11 cellular contexts compared by ENCODE assay signal in genomic region chr10:98074315-98074911, GRCh38. TPM values are rescaled to one million over a fixed set of nuclear protein-coding genes. Genes with fewer than 3 reads are reported as not detected.
DNase-seq lines count a peak whose midpoint lies in the region; ATAC-seq, FAIRE-seq and TF ChIP-seq lines count a peak whose summit lies in the region.
"Had no signal": no experiment of that assay in that cellular context is flagged by ENCODE, and none has a peak within 500 bp of the region (broad histone marks: within the 10 kb centered on the region; RNA-seq: fewer than 3 reads in every experiment).

No MANE protein-coding gene starts in this region.

- peaks cover 4 to 6% (median 6%) of the 10 kb centered on the region in 3 donors for H3K27me3 Mint-ChIP-seq in CD14-positive monocyte (ENCODE audit: low read depth in 3 of 3)

- no peaks in the 10 kb centered on the region for H3F3A ChIP-seq in SK-N-SH (replicated peaks; ENCODE audit: insufficient read depth)

- no peak overlapping the region for H3K27ac Mint-ChIP-seq in CD14-positive monocyte

- H3K4me2 ChIP-seq in SK-N-SH (no peak overlapping the region), mesendoderm (ENCODE audit: low read length) (no peak overlapping the region)

- no peak overlapping the region for H3K23ac ChIP-seq in mesendoderm (ENCODE audit: low read length)

- POLR2A ChIA-PET in SK-N-SH (lab: Yijun Ruan, JAX): no interaction called here

- no peaks in the 10 kb centered on the region for H4K20me1 ChIP-seq in SK-N-SH (ENCODE audit: insufficient read depth)

- no peak overlapping the region for H4K5ac ChIP-seq in mesendoderm (ENCODE audit: low read length)

- no peak overlapping the region for H3K18ac ChIP-seq in mesendoderm (ENCODE audit: low read length)

- peaks cover 0 to 2% (median 0%) of the 10 kb centered on the region in 7 donors for H3K9me3 Mint-ChIP-seq in CD14-positive monocyte

- H3K9me3 ChIP-seq in SK-N-SH: no peaks in the 10 kb centered on the region
- H3K9me3 ChIP-seq: HAP-1 had no signal

- no peak overlapping the region for H2AFZ ChIP-seq in SK-N-SH (ENCODE audit: low read depth)

- intact Hi-C loops in CD14-positive monocyte (cut with micrococcal nuclease): no loop called here

- H3K79me2 ChIP-seq in SK-N-SH (ENCODE audit: insufficient read depth): no peaks in the 10 kb centered on the region
- no peaks in the 10 kb centered on the region for H3K79me2 ChIP-seq in mesendoderm (ENCODE audit: control insufficient read depth, insufficient read depth, low read length)

- H3K4me3 ChIP-seq in SK-N-SH (ENCODE audit: low read depth in 2 of 2, low read length in 1 of 2) (no peak overlapping the region), bronchial epithelial cell (ENCODE audit: low read depth, low read length) (no peak overlapping the region), mesendoderm (ENCODE audit: low read length) (no peak overlapping the region)
- H3K4me3 ChIP-seq: HAP-1 had no signal

- no peak overlapping the region for H2BK120ac ChIP-seq in mesendoderm (ENCODE audit: low read depth, low read length)

- H3K56ac ChIP-seq in mesendoderm (ENCODE audit: low read length): no peak overlapping the region

- no peaks in the 10 kb centered on the region for H3K9me2 ChIP-seq in SK-N-SH

- H3K27ac ChIP-seq in SK-N-SH (ENCODE audit: low read depth in 2 of 2, low read length in 1 of 2) (no peak overlapping the region), mesendoderm (ENCODE audit: low read depth, low read length) (no peak overlapping the region)

- no peaks in the 10 kb centered on the region for H3K36me3 Mint-ChIP-seq in CD14-positive monocyte

- H2AK5ac ChIP-seq in mesendoderm (ENCODE audit: low read length): no peak overlapping the region

- no peak for ATAC-seq in SK-N-SH treated with all-trans-retinoic acid at 6 μM for 48 hours

- H3K36me3 ChIP-seq in SK-N-SH (replicated peaks in 1 of 2; ENCODE audit: control insufficient read depth in 1 of 2, insufficient read depth in 2 of 2, low read length in 1 of 2): no peaks in the 10 kb centered on the region
- H3K36me3 ChIP-seq in bronchial epithelial cell (ENCODE audit: control insufficient read depth, insufficient read depth, low read length): no peaks in the 10 kb centered on the region
- no peaks in the 10 kb centered on the region for H3K36me3 ChIP-seq in mesendoderm (ENCODE audit: control insufficient read depth, insufficient read depth, low read length)
- H3K36me3 ChIP-seq: HAP-1 had no signal

- 10% methylated on average over 2 of the region's 2 CpGs for WGBS in SK-N-SH (ENCODE audit: low lambda C conversion rate)
- no CpG with 5 or more reads among the region's 2 CpGs for WGBS in mesendoderm (ENCODE audit: extremely low coverage, insufficient coverage, low lambda C conversion rate)

- no peak overlapping the region for H3K4ac ChIP-seq in mesendoderm (ENCODE audit: low read depth, low read length)

- H3K9ac ChIP-seq in SK-N-SH (no peak overlapping the region), mesendoderm (ENCODE audit: low read length) (no peak overlapping the region)

- no peaks in the 10 kb centered on the region for H3K79me1 ChIP-seq in mesendoderm (ENCODE audit: low read length)

- H3K27me3 ChIP-seq in SK-N-SH (ENCODE audit: insufficient read depth) (no peaks in the 10 kb centered on the region), bronchial epithelial cell (ENCODE audit: control insufficient read depth, insufficient read depth, low read length) (no peaks in the 10 kb centered on the region), mesendoderm (ENCODE audit: insufficient read depth, low read length, poor library complexity) (no peaks in the 10 kb centered on the region)

- TF ChIP-seq RAD21 in SK-N-SH (IDR thresholded peaks at IDR 0.05; ENCODE audit: low read length): no peak

- FAIRE-seq in bronchial epithelial cell (lab: Jason Lieb, UNC): no peak

- H3K4me1 ChIP-seq in SK-N-SH (ENCODE audit: control insufficient read depth in 1 of 2, insufficient read depth in 2 of 2, low read depth in 1 of 2, low read length in 1 of 2): no peaks in the 10 kb centered on the region
- H3K4me1 ChIP-seq in mesendoderm (ENCODE audit: control insufficient read depth, low read depth, low read length): no peaks in the 10 kb centered on the region
- H3K4me1 ChIP-seq: HAP-1 had no signal

- no peak overlapping the region for H2BK15ac ChIP-seq in mesendoderm (replicated peaks; ENCODE audit: low read depth)

- TF ChIP-seq CTCF in SK-N-SH (IDR thresholded peaks at IDR 0.05) (no peak), bronchial epithelial cell (IDR thresholded peaks at IDR 0.05; ENCODE audit: insufficient read depth, low read length, severe bottlenecking) (no peak), CD14-positive monocyte (IDR thresholded peaks at IDR 0.05) (no peak)

- TF ChIP-seq EP300 in SK-N-SH (IDR thresholded peaks at IDR 0.05; ENCODE audit: borderline replicate concordance in 1 of 2, low read depth in 1 of 2, low read length in 1 of 2): no peak

- CTCF ChIA-PET in SK-N-SH (lab: Yijun Ruan, JAX): interaction anchor here (1.5 kb wide), 1 partner anchor 9 kb away, joined by 4 read pairs; no protein-coding TSS in a partner anchor

- H3K4me3 Mint-ChIP-seq in CD14-positive monocyte: no peak overlapping the region

- DNase-seq in SK-N-SH (no peak), NCI-H226 (peak; percentile 11), bronchial epithelial cell (ENCODE audit: low read depth) (peak; percentile 3), mesendoderm (peak; percentile 13), NCI-H82 treated with DMSO at 0.1 percent for 48 hours (lab: John Stamatoyannopoulos, UW; ENCODE audit: unreplicated experiment) (no peak), CD14-positive monocyte (ENCODE audit: low spot score) (no peak)
- DNase-seq in activated CD4-positive, CD25-positive, alpha-beta regulatory T cell (lab: John Stamatoyannopoulos, UW): no peak
- DNase-seq: NCI-H1436 treated with DMSO at 0.1 percent for 48 hours; stimulated activated CD4-positive, alpha-beta T cell treated with anti-CD3 and anti-CD28 coated beads, Interleukin-2, amount 100 ng/mL, for 48 hours had no signal

- H3K4me1 Mint-ChIP-seq in CD14-positive monocyte: peaks cover 16% of the 10 kb centered on the region

- H4K8ac ChIP-seq in mesendoderm (ENCODE audit: low read depth, low read length): no peak overlapping the region

- no peak overlapping the region for H2BK5ac ChIP-seq in mesendoderm (ENCODE audit: low read length)

TF ChIP-seq in SK-N-SH, 30 proteins besides CTCF, POLR2A, EP300 and RAD21:
- TF ChIP-seq FOXJ3 (CRISPR knock-in tag; IDR thresholded peaks at IDR 0.05) (no peak), REST (IDR thresholded peaks at IDR 0.05; ENCODE audit: low read depth, low read length) (peak; percentile 96)

TF ChIP-seq in SK-N-SH treated with all-trans-retinoic acid at 6 μM for 48 hours, 23 proteins besides CTCF, POLR2A, EP300 and RAD21 (continues in another document):
- TF ChIP-seq ESRRG (CRISPR knock-in tag; IDR thresholded peaks at IDR 0.05) (no peak), PPARA (CRISPR knock-in tag; IDR thresholded peaks at IDR 0.05; ENCODE audit: borderline replicate concordance) (no peak), RARB (CRISPR knock-in tag; IDR thresholded peaks at IDR 0.05) (no peak), CSDC2 (CRISPR knock-in tag; IDR thresholded peaks at IDR 0.05) (no peak), ZNF565 (CRISPR knock-in tag; conservative IDR thresholded peaks at IDR 0.05; ENCODE audit: low read depth) (no peak), TCF4 (CRISPR knock-in tag; IDR thresholded peaks at IDR 0.05; ENCODE audit: borderline replicate concordance) (no peak), GLIS3 (CRISPR knock-in tag; IDR thresholded peaks at IDR 0.05) (no peak), ZNF70 (CRISPR knock-in tag; IDR thresholded peaks at IDR 0.05) (no peak), ZNF8 (CRISPR knock-in tag; IDR thresholded peaks at IDR 0.05) (no peak)
- TF ChIP-seq, protein P1, sequence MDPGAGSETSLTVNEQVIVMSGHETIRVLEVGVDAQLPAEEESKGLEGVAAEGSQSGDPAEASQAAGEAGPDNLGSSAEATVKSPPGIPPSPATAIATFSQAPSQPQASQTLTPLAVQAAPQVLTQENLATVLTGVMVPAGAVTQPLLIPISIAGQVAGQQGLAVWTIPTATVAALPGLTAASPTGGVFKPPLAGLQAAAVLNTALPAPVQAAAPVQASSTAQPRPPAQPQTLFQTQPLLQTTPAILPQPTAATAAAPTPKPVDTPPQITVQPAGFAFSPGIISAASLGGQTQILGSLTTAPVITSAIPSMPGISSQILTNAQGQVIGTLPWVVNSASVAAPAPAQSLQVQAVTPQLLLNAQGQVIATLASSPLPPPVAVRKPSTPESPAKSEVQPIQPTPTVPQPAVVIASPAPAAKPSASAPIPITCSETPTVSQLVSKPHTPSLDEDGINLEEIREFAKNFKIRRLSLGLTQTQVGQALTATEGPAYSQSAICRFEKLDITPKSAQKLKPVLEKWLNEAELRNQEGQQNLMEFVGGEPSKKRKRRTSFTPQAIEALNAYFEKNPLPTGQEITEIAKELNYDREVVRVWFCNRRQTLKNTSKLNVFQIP (CRISPR knock-in tag; IDR thresholded peaks at IDR 0.05; ENCODE audit: borderline replicate concordance, low read depth): no peak
- TF ChIP-seq, protein P2, sequence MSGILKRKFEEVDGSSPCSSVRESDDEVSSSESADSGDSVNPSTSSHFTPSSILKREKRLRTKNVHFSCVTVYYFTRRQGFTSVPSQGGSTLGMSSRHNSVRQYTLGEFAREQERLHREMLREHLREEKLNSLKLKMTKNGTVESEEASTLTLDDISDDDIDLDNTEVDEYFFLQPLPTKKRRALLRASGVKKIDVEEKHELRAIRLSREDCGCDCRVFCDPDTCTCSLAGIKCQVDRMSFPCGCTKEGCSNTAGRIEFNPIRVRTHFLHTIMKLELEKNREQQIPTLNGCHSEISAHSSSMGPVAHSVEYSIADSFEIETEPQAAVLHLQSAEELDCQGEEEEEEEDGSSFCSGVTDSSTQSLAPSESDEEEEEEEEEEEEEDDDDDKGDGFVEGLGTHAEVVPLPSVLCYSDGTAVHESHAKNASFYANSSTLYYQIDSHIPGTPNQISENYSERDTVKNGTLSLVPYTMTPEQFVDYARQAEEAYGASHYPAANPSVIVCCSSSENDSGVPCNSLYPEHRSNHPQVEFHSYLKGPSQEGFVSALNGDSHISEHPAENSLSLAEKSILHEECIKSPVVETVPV (CRISPR knock-in tag; IDR thresholded peaks at IDR 0.05): no peak

RNA-seq across cellular contexts. Expression of gene CRTAC1, which starts 44.0 kb away (rescaled TPM):
- 0.05 and 0.18 TPM in 2 replicates for polyA plus RNA-seq in SK-N-SH (2012; rRNA removed)
- 0.13 and 0.26 TPM in 2 replicates for polyA plus RNA-seq in SK-N-SH (2012; cell fraction: cytosol; rRNA removed)
- polyA plus RNA-seq in SK-N-SH (2012; cell fraction: nucleus; rRNA removed): 0.37 and 0.40 TPM in 2 replicates
- total RNA-seq in bronchial epithelial cell: not detected in 2 replicates
- polyA plus RNA-seq in mesendoderm (2013, experiment 1 of 2): 0.56 TPM
- 0.42 TPM for polyA plus RNA-seq in mesendoderm (2013, experiment 2 of 2)
- polyA plus RNA-seq in CD14-positive monocyte: not detected

Comparison
In these comparisons a context has a peak if more than half of its experiments do, and no peak if none do; other contexts are left out.
1. DNase-seq: peak in NCI-H226 (single experiment), bronchial epithelial cell (single experiment) and mesendoderm (single experiment); none in SK-N-SH (single experiment), NCI-H82 treated with DMSO at 0.1 percent for 48 hours (single experiment), CD14-positive monocyte (single experiment) and activated CD4-positive, CD25-positive, alpha-beta regulatory T cell (0 of 4).